16 cellular contexts compared by ENCODE assay signal in genomic region chr3:16055606-16056209, GRCh38.
DNase-seq lines count a peak whose midpoint lies in the region; ATAC-seq and TF ChIP-seq lines count a peak whose summit lies in the region.
"Had no signal": no experiment of that assay in that cellular context is flagged by ENCODE, and none has a peak within 500 bp of the region (broad histone marks: within the 10 kb centered on the region; RNA-seq: fewer than 3 reads in every experiment).

No MANE protein-coding gene starts in this region.

- DNase-seq in NCI-H748 (lab: John Stamatoyannopoulos, UW; ENCODE audit: unreplicated experiment) (peak; percentile 65), NCI-H748 treated with DMSO at 0.1 percent for 48 hours (lab: John Stamatoyannopoulos, UW) (no peak), epithelial cell of prostate (ENCODE audit: low read depth, low spot score) (no peak), nephron progenitor cell (no peak), thyroid gland (peak in 1 of 2 donors; percentile 11), NCI-H345 treated with DMSO at 0.1 percent for 48 hours (lab: John Stamatoyannopoulos, UW; ENCODE audit: unreplicated experiment) (no peak), glutamatergic neuron (no peak)
- DNase-seq: activated CD4-positive, alpha-beta T cell treated with anti-CD3 and anti-CD28 coated beads for 4 hours; GF-D8; H9; MM.1S had no signal

- no peaks in the 10 kb centered on the region for H3K27me3 Mint-ChIP-seq in nephron progenitor cell (ENCODE audit: low read depth, poor library complexity)
- no peaks in the 10 kb centered on the region for H3K27me3 Mint-ChIP-seq in glutamatergic neuron (ENCODE audit: unreplicated experiment)
- H3K27me3 Mint-ChIP-seq: stimulated activated naive CD8-positive, alpha-beta T cell treated with anti-CD3 and anti-CD28 coated beads, Interleukin-15, Interleukin-2, amounts not matched to agents 100 ng/mL and 50 ng/mL, for 24 hours had no signal

- peaks cover 4 to 49% of the 10 kb centered on the region in 2 donors for H3K4me1 ChIP-seq in thyroid gland
- H3K4me1 ChIP-seq: body of pancreas had no signal

- H3K27ac Mint-ChIP-seq in nephron progenitor cell (peak overlapping the region; percentile 58), glutamatergic neuron (ENCODE audit: unreplicated experiment) (no peak overlapping the region)
- H3K27ac Mint-ChIP-seq: stimulated activated naive CD8-positive, alpha-beta T cell treated with anti-CD3 and anti-CD28 coated beads, Interleukin-15, Interleukin-2, amounts not matched to agents 100 ng/mL and 50 ng/mL, for 24 hours; T-helper 1 cell treated with Interleukin-12 subunit alpha and Interleukin-12 subunit beta and Interleukin-4 antibody, amounts not matched to agents 30 μg/mL and 1 μg/mL, for 36 hours had no signal

- H3K36me3 ChIP-seq in thyroid gland = no peaks in the 10 kb centered on the region

- peak in 1 of 2 donors; percentile 19 for TF ChIP-seq POLR2A in thyroid gland (IDR thresholded peaks at IDR 0.05)

- H3K27ac ChIP-seq in epithelial cell of prostate (peak overlapping the region; percentile 48), thyroid gland (peak overlapping the region; percentile 73 to 93 (median 83))
- H3K27ac ChIP-seq: 22Rv1 had no signal

- intact Hi-C loops in thyroid gland (cut with DNase I) = no loop called here

- no peak for ATAC-seq in GM21723 (IDR thresholded peaks at IDR 0.05; ENCODE audit: unreplicated experiment)
- ATAC-seq: body of pancreas had no signal

- H3K4me3 ChIP-seq in thyroid gland (replicated peaks in 1 of 3) = no peak overlapping the region
- H3K4me3 ChIP-seq: body of pancreas had no signal

- H3K9me3 ChIP-seq in thyroid gland = no peaks in the 10 kb centered on the region
- H3K9me3 ChIP-seq: body of pancreas had no signal

- no peak overlapping the region for H3K4me3 Mint-ChIP-seq in nephron progenitor cell
- H3K4me3 Mint-ChIP-seq in glutamatergic neuron (ENCODE audit: unreplicated experiment) = no peak overlapping the region
- H3K4me3 Mint-ChIP-seq: H9; stimulated activated naive CD8-positive, alpha-beta T cell treated with anti-CD3 and anti-CD28 coated beads, Interleukin-15, Interleukin-2, amounts not matched to agents 100 ng/mL and 50 ng/mL, for 24 hours; T-helper 1 cell treated with Interleukin-12 subunit alpha and Interleukin-12 subunit beta and Interleukin-4 antibody, amounts not matched to agents 30 μg/mL and 1 μg/mL, for 36 hours had no signal

- H3K4me1 Mint-ChIP-seq in nephron progenitor cell (peaks cover 23% of the 10 kb centered on the region), glutamatergic neuron (ENCODE audit: low read depth, unreplicated experiment) (peaks cover 7% of the 10 kb centered on the region)

- H3K36me3 Mint-ChIP-seq in nephron progenitor cell (ENCODE audit: low read depth) (no peaks in the 10 kb centered on the region), glutamatergic neuron (ENCODE audit: unreplicated experiment) (no peaks in the 10 kb centered on the region)

- WGBS in thyroid gland, 2 donors = 34 to 54% methylated on average over 7 of the region's 7 CpGs

- H3K27me3 ChIP-seq in thyroid gland = no peaks in the 10 kb centered on the region
- H3K27me3 ChIP-seq: body of pancreas had no signal

- no peaks in the 10 kb centered on the region for H3K9me3 Mint-ChIP-seq in nephron progenitor cell
- H3K9me3 Mint-ChIP-seq in glutamatergic neuron (ENCODE audit: unreplicated experiment) = no peaks in the 10 kb centered on the region
- H3K9me3 Mint-ChIP-seq: H9; stimulated activated naive CD8-positive, alpha-beta T cell treated with anti-CD3 and anti-CD28 coated beads, Interleukin-15, Interleukin-2, amounts not matched to agents 100 ng/mL and 50 ng/mL, for 24 hours; T-helper 1 cell treated with Interleukin-12 subunit alpha and Interleukin-12 subunit beta and Interleukin-4 antibody, amounts not matched to agents 30 μg/mL and 1 μg/mL, for 36 hours had no signal

- TF ChIP-seq CTCF in nephron progenitor cell (IDR thresholded peaks at IDR 0.05) (no peak), thyroid gland (IDR thresholded peaks at IDR 0.05) (no peak), glutamatergic neuron (IDR thresholded peaks at IDR 0.05; ENCODE audit: partially characterized antibody, unreplicated experiment) (no peak)
